18 cellular contexts compared by ENCODE assay signal in the genomic region with DNA sequence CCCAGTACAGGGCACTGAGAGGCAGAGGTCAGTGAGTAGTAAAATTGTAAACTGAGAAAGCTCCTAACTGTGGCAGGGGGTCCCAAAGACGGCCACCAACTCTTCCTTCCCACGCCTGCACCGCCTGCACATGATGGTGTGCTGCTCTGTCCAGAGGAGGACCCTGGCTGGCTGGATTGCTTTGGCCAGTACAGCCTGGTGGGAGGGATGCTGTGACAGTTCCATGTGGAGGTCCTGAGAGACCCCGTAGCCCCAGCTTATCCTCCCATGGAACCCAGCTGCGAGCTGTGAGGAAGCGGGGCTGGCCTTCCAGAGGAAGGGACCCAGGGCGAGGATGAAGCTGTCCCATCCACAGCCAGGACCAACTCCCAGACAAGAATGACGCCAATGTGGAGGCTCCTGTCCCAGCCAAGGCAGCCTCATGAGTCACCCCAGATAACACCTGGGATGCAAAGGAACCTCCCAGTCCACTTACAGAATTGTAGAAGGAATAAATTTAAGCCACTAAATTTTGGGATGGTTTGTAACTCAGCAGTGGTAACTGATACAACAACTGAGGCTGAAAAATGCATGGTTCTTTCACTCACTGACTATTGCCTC. TPM values are rescaled to one million over a fixed set of nuclear protein-coding genes. Genes with fewer than 3 reads are reported as not detected.
DNase-seq lines count a peak whose midpoint lies in the region; ATAC-seq and TF ChIP-seq lines count a peak whose summit lies in the region.
"Had no signal": no experiment of that assay in that cellular context is flagged by ENCODE, and none has a peak within 500 bp of the region (broad histone marks: within the 10 kb centered on the region; RNA-seq: fewer than 3 reads in every experiment).

No MANE protein-coding gene starts in this region.

- H3K9me3 Mint-ChIP-seq in endodermal cell: no peaks in the 10 kb centered on the region
- H3K9me3 Mint-ChIP-seq: activated naive CD8-positive, alpha-beta T cell treated with anti-CD3 and anti-CD28 coated beads for 36 hours; activated T-cell treated with anti-CD3 and anti-CD28 coated beads, Interleukin-2, amount 50 U/mL, for 4 hours had no signal

- peaks cover 0 to 7% (median 0%) of the 10 kb centered on the region in 11 experiments; a peak in 2 of 22 replicates for H3K36me3 ChIP-seq in BLaER1 treated with 17β-estradiol and CSF1 and Interleukin-3, amounts not matched to agents 10 nM and 100 nM
- H3K36me3 ChIP-seq in DND-41 (ENCODE audit: insufficient read depth, low read length) (peaks cover 10% of the 10 kb centered on the region), endodermal cell (ENCODE audit: control insufficient read depth, insufficient read depth, low read length) (no peaks in the 10 kb centered on the region)
- H3K36me3 ChIP-seq: HAP-1, neutrophil, right atrium auricular region had no signal

- ATAC-seq in DND-41 (ENCODE audit: insufficient read depth, low read depth) (no peak), HG02884 (IDR thresholded peaks at IDR 0.05; ENCODE audit: unreplicated experiment) (no peak), GM19452 (IDR thresholded peaks at IDR 0.05; ENCODE audit: unreplicated experiment) (no peak)
- ATAC-seq: activated T-cell treated with anti-CD3 and anti-CD28 coated beads, Interleukin-2, amount 50 U/mL, for 4 hours; heart left ventricle had no signal

- no peaks in the 10 kb centered on the region for H3K27me3 ChIP-seq in BLaER1 treated with 17β-estradiol and CSF1 and Interleukin-3, amounts not matched to agents 10 nM and 100 nM
- H3K27me3 ChIP-seq in DND-41 (ENCODE audit: insufficient read depth, low read length, poor library complexity): no peaks in the 10 kb centered on the region
- H3K27me3 ChIP-seq in endodermal cell (ENCODE audit: control insufficient read depth, insufficient read depth, low read length, poor library complexity, severe bottlenecking): peaks cover 100% of the 10 kb centered on the region
- H3K27me3 ChIP-seq: heart left ventricle, right atrium auricular region had no signal

- H3K4me2 ChIP-seq in BLaER1 treated with 17β-estradiol and CSF1 and Interleukin-3, amounts not matched to agents 10 nM and 100 nM: peak overlapping the region in 10 of 11 experiments; percentile 95 to 99 (median 98); a peak in 17 of 22 replicates
- H3K4me2 ChIP-seq in DND-41 (ENCODE audit: insufficient read depth, low read length): peak overlapping the region; percentile 94

- intact Hi-C loops in posterior vena cava (cut with DNase I): loop anchor here in 1 of 2 donors (10.0 kb wide), 2 partner anchors 135 to 335 kb away; a partner anchor contains a TSS

- H3K4me3 Mint-ChIP-seq in endodermal cell: no peak overlapping the region

- peaks cover 96% of the 10 kb centered on the region for H3K27me3 Mint-ChIP-seq in endodermal cell (ENCODE audit: insufficient read depth)
- H3K27me3 Mint-ChIP-seq: activated naive CD8-positive, alpha-beta T cell treated with anti-CD3 and anti-CD28 coated beads for 36 hours had no signal

- H3K27ac Mint-ChIP-seq in endodermal cell: no peak overlapping the region
- H3K27ac Mint-ChIP-seq: activated naive CD8-positive, alpha-beta T cell treated with anti-CD3 and anti-CD28 coated beads for 36 hours had no signal

- H3K27ac ChIP-seq in BLaER1 treated with 17β-estradiol and CSF1 and Interleukin-3, amounts not matched to agents 10 nM and 100 nM: peak overlapping the region in 1 of 11 experiments; percentile 5; a peak in 1 of 22 replicates
- H3K27ac ChIP-seq in DND-41 (ENCODE audit: low read length) (peak overlapping the region; percentile 93), endodermal cell (ENCODE audit: low read depth, low read length) (no peak overlapping the region)
- H3K27ac ChIP-seq: neutrophil had no signal

- H3K79me2 ChIP-seq in DND-41 (ENCODE audit: insufficient read depth, low read length): peaks cover 29% of the 10 kb centered on the region

- H3K4me3 ChIP-seq in BLaER1 treated with 17β-estradiol and CSF1 and Interleukin-3, amounts not matched to agents 10 nM and 100 nM: no peak overlapping the region
- H3K4me3 ChIP-seq in DND-41 (ENCODE audit: low read depth in 1 of 2, low read length in 2 of 2) (no peak overlapping the region), endodermal cell (ENCODE audit: low read length) (no peak overlapping the region)
- H3K4me3 ChIP-seq: HAP-1, right atrium auricular region had no signal

- H4K20me1 ChIP-seq in BLaER1 treated with 17β-estradiol and CSF1 and Interleukin-3, amounts not matched to agents 10 nM and 100 nM: peaks cover 0 to 20% (median 17%) of the 10 kb centered on the region in 11 experiments; a peak in 11 of 22 replicates
- H4K20me1 ChIP-seq in DND-41 (ENCODE audit: insufficient read depth, low read length): peaks cover 18% of the 10 kb centered on the region; the same call in 1 of the 2 replicates

- H3K9me3 ChIP-seq in BLaER1 treated with 17β-estradiol and CSF1 and Interleukin-3, amounts not matched to agents 10 nM and 100 nM (replicated peaks in 1 of 11): no peaks in the 10 kb centered on the region
- H3K9me3 ChIP-seq in DND-41 (ENCODE audit: insufficient read depth, low read length, severe bottlenecking) (no peaks in the 10 kb centered on the region), endodermal cell (ENCODE audit: control insufficient read depth, low read length) (no peaks in the 10 kb centered on the region)
- H3K9me3 ChIP-seq: HAP-1, heart left ventricle, neutrophil, right atrium auricular region had no signal

- TF ChIP-seq CTCF in DND-41 (IDR thresholded peaks at IDR 0.05; ENCODE audit: borderline replicate concordance, extremely low read depth, low read length, poor library complexity, severe bottlenecking) (no peak), endodermal cell (conservative IDR thresholded peaks at IDR 0.05) (no peak)

- H2AFZ ChIP-seq in DND-41 (ENCODE audit: low read depth, low read length): no peak overlapping the region

- no peaks in the 10 kb centered on the region for H3K36me3 Mint-ChIP-seq in endodermal cell (ENCODE audit: low read depth)
- H3K36me3 Mint-ChIP-seq: activated naive CD8-positive, alpha-beta T cell treated with anti-CD3 and anti-CD28 coated beads for 36 hours; brain had no signal

- peaks cover 3% of the 10 kb centered on the region for H3K4me1 Mint-ChIP-seq in endodermal cell

- DNase-seq in DND-41 (no peak), endodermal cell (peak; percentile 36), posterior vena cava (ENCODE audit: low spot score) (peak; percentile 48), nucleus accumbens (lab: John Stamatoyannopoulos, UW) (no peak)
- DNase-seq: activated naive CD8-positive, alpha-beta T cell treated with anti-CD3 and anti-CD28 coated beads for 36 hours; activated T-cell treated with anti-CD3 and anti-CD28 coated beads, Interleukin-2, amount 50 U/mL, for 4 hours; NCI-H1417 treated with DMSO at 0.1 percent for 48 hours; RPMI8226; stimulated activated CD4-positive, alpha-beta T cell treated with anti-CD3 and anti-CD28 coated beads, Interleukin-1b, Interleukin-23, amount 100 ng/mL, for 48 hours had no signal

- H3K9ac ChIP-seq in BLaER1 treated with 17β-estradiol and CSF1 and Interleukin-3, amounts not matched to agents 10 nM and 100 nM: 0 out of 22 replicates have a peak overlapping the region, but pooled peaks of 2 of the 11 experiments have one; percentile 14 to 89
- H3K9ac ChIP-seq in DND-41 (ENCODE audit: low read depth, low read length) (peak overlapping the region; percentile 72), endodermal cell (ENCODE audit: extremely low read depth, low read length, poor library complexity, severe bottlenecking) (no peak overlapping the region)

- peaks cover 31 to 47% (median 44%) of the 10 kb centered on the region in 10 experiments for H3K4me1 ChIP-seq in BLaER1 treated with 17β-estradiol and CSF1 and Interleukin-3, amounts not matched to agents 10 nM and 100 nM
- H3K4me1 ChIP-seq in DND-41 (ENCODE audit: insufficient read depth, low read length) (peaks cover 40% of the 10 kb centered on the region), endodermal cell (ENCODE audit: control insufficient read depth, insufficient read depth, low read length) (no peaks in the 10 kb centered on the region)
- H3K4me1 ChIP-seq: HAP-1 had no signal

- WGBS in endodermal cell (ENCODE audit: insufficient coverage in 1 of 2, insufficient read length in 1 of 2), 2 experiments: 83 to 89% methylated on average over 2 to 8 of the region's 8 CpGs

RNA-seq across cellular contexts. Expression of a gene that starts 2.0 kb away (rescaled TPM):
- total RNA-seq in endodermal cell: under 1 TPM in 1 of 2 donors, not detected in 1; 0.22 TPM
- 0.68 TPM for polyA plus RNA-seq in endodermal cell (2013, experiment 1 of 2)
- polyA plus RNA-seq in endodermal cell (2013, experiment 2 of 2): 0.50 TPM
- 10 to 100 TPM; 11.6 to 12.2 TPM for total RNA-seq in posterior vena cava

RNA-seq across cellular contexts. Expression of a gene that starts 22.0 kb away (rescaled TPM):
- not detected for total RNA-seq in endodermal cell
- polyA plus RNA-seq in endodermal cell (2013, experiment 1 of 2): 0.39 TPM
- polyA plus RNA-seq in endodermal cell (2013, experiment 2 of 2): not detected
- total RNA-seq in posterior vena cava: not detected
- total RNA-seq: activated naive CD8-positive, alpha-beta T cell treated with anti-CD3 and anti-CD28 coated beads for 36 hours; activated T-cell treated with anti-CD3 and anti-CD28 coated beads, Interleukin-2, amount 50 U/mL, for 4 hours; dermis blood vessel endothelial cell; right atrium auricular region had no signal

Comparison
In these comparisons a context has a peak if more than half of its experiments do, and no peak if none do; other contexts are left out.
1. DNase-seq: peak in endodermal cell (single experiment) and posterior vena cava (single experiment); none in DND-41 (single experiment) and nucleus accumbens (0 of 56).
2. RNA of a gene that starts 2.0 kb away (total RNA-seq): 11.6 to 12.2 TPM in posterior vena cava; 0.22 TPM in endodermal cell; every median in the first group is over 10 times any median in the second.